14 cellular contexts compared by ENCODE assay signal in genomic region chr6:16622193-16622592, GRCh38.
"Had no signal": no experiment of that assay in that cellular context is flagged by ENCODE, and none has a peak within 500 bp of the region (broad histone marks: within the 10 kb centered on the region; RNA-seq: fewer than 3 reads in every experiment).

No MANE protein-coding gene starts in this region.

- H3K4me3 ChIP-seq: right lobe of liver, suprapubic skin, upper lobe of left lung had no signal

- H3K4me1 ChIP-seq: right lobe of liver had no signal

- DNase-seq: activated CD8-positive, alpha-beta memory T cell treated with anti-CD3 and anti-CD28 coated beads for 24 hours; activated effector memory CD4-positive, alpha-beta T cell treated with Interleukin-2 at 50 U/mL for 16 hours; aorta; foreskin melanocyte; naive thymus-derived CD4-positive, alpha-beta T cell; right lobe of liver; stimulated activated CD4-positive, alpha-beta T cell treated with anti-CD3 and anti-CD28 coated beads, Interleukin-1b, Interleukin-23, amount 100 ng/mL, for 48 hours; stimulated activated naive CD4-positive, alpha-beta T cell treated with Interleukin-2 at 50 U/mL for 16 hours; upper lobe of left lung had no signal

- H3K27ac ChIP-seq: right lobe of liver, suprapubic skin, upper lobe of left lung had no signal

- H3K27me3 Mint-ChIP-seq: naive thymus-derived CD4-positive, alpha-beta T cell; progenitor cell of endocrine pancreas had no signal

- H3K36me3 ChIP-seq: right lobe of liver, suprapubic skin, upper lobe of left lung had no signal

- H3K27me3 ChIP-seq: right lobe of liver, suprapubic skin, upper lobe of left lung had no signal

- FAIRE-seq: colon, endothelial cell of umbilical vein had no signal

- H3K27ac Mint-ChIP-seq: activated naive CD4-positive, alpha-beta T cell treated with anti-CD3 and anti-CD28 coated beads, Interleukin-2, amount 50 U/mL, for 72 hours had no signal

- ATAC-seq: activated naive CD4-positive, alpha-beta T cell treated with anti-CD3 and anti-CD28 coated beads, Interleukin-2, amount 50 U/mL, for 72 hours; naive thymus-derived CD4-positive, alpha-beta T cell; right lobe of liver had no signal

- H3K4me3 Mint-ChIP-seq: naive thymus-derived CD4-positive, alpha-beta T cell had no signal

- H3K9me3 ChIP-seq: right lobe of liver, suprapubic skin, upper lobe of left lung had no signal
